8 cellular contexts compared by ENCODE assay signal in the genomic region with DNA sequence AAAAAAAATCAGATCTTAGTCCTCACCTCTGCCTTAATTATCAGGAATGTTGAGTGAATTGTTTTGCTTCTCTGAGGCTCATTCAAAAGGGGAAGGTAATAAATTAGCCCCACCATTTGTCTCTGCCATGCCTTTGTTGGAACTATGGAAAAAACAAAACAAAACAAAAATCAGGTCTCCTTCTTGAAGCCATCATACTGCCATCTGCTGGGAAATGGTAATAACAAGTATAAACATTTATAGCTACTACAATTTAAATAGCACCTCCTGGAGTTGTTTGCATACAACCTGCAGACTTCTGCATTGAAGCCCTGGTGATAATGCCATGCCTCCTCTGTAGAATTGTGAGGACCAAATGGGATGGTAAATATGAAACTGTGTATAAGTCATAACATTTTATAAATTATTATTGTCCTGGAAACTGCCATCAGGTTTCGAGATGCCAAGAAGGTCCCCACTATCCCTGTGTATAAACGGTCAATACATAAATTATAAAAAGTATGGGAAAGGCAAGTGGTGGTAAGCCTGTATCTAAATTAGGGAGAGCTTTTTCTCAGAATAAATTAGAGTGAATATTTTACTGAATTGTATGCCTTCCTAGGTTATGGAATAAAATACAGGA.
DNase-seq lines count a peak whose midpoint lies in the region; ATAC-seq and TF ChIP-seq lines count a peak whose summit lies in the region.

No MANE protein-coding gene starts in this region.

- no peaks in the 10 kb centered on the region for H3K4me1 ChIP-seq in left lung

- H3K9me3 ChIP-seq in left lung, result no peaks in the 10 kb centered on the region

- peak; percentile 74 for ATAC-seq in left lung
- no peak for ATAC-seq in HG03095 (IDR thresholded peaks at IDR 0.05; ENCODE audit: unreplicated experiment)
- ATAC-seq in HG02884 (IDR thresholded peaks at IDR 0.05; ENCODE audit: unreplicated experiment), result no peak

- H3K27ac ChIP-seq in left lung, result no peak overlapping the region

- peak; percentile 65 for DNase-seq in COR-L47 (lab: John Stamatoyannopoulos, UW)
- DNase-seq in HS-5 (ENCODE audit: low read depth), result peak; percentile 31
- peak; percentile 73 for DNase-seq in NCI-H748 (lab: John Stamatoyannopoulos, UW; ENCODE audit: unreplicated experiment)
- DNase-seq in T47D (ENCODE audit: low read depth in 1 of 2, low spot score in 1 of 2), result peak; percentile 16 to 80
- no peak for DNase-seq in left lung
- no peak for DNase-seq in occipital lobe (lab: John Stamatoyannopoulos, UW)

- no peak overlapping the region for H3K4me3 ChIP-seq in left lung

- intact Hi-C loops in left lung (cut with DNase I), result no loop called here

- peak in 1 of 2 donors; percentile 44 for TF ChIP-seq CTCF in left lung (IDR thresholded peaks at IDR 0.05)

- no peaks in the 10 kb centered on the region for H3K27me3 ChIP-seq in left lung

- in situ Hi-C loops in T47D (cut with HindIII; ENCODE audit: low pct_unique_long_range_greater_than_20kb, low sequenced_read_pairs), result no loop called here

- peaks cover 0 to under 1% of the 10 kb centered on the region in 2 donors for H3K36me3 ChIP-seq in left lung

Comparison
In these comparisons a context has a peak if more than half of its experiments do, and no peak if none do; other contexts are left out.
1. DNase-seq: peak in COR-L47 (single experiment), HS-5 (single experiment), NCI-H748 (single experiment) and T47D (2 of 2); none in left lung (0 of 2) and occipital lobe (single experiment).